In genomic region chr17:51120357-51120738, GRCh38 we compare ENCODE assay signal across 8 cellular contexts. TPM values are rescaled to one million over a fixed set of nuclear protein-coding genes. Genes with fewer than 3 reads are reported as not detected.
DNase-seq lines count a peak whose midpoint lies in the region; ATAC-seq and TF ChIP-seq lines count a peak whose summit lies in the region.

No MANE protein-coding gene starts in this region.

- H3K9me3 Mint-ChIP-seq in activated T-helper 17 cell treated with anti-CD3 and anti-CD28 coated beads, Interleukin-2, amount 50 U/mL, for 72 hours, result no peaks in the 10 kb centered on the region

- peaks cover 32% of the 10 kb centered on the region for H3K4me1 Mint-ChIP-seq in activated T-helper 17 cell treated with anti-CD3 and anti-CD28 coated beads, Interleukin-2, amount 50 U/mL, for 72 hours

- ATAC-seq in HG02610 (IDR thresholded peaks at IDR 0.05; ENCODE audit: unreplicated experiment), result peak; percentile 21
- peak; percentile 57 for ATAC-seq in activated T-helper 17 cell treated with anti-CD3 and anti-CD28 coated beads, Interleukin-2, amount 50 U/mL, for 72 hours (replicated peaks)
- peak; percentile 24 for ATAC-seq in omental fat pad (ENCODE audit: low FRiP score)

- H3K27me3 Mint-ChIP-seq in activated T-helper 17 cell treated with anti-CD3 and anti-CD28 coated beads, Interleukin-2, amount 50 U/mL, for 72 hours, result no peaks in the 10 kb centered on the region

- TF ChIP-seq CTCF in omental fat pad (IDR thresholded peaks at IDR 0.05), result no peak

- DNase-seq in activated CD4-positive, CD25-positive, alpha-beta regulatory T cell (lab: John Stamatoyannopoulos, UW), result peak in 3 of 4 experiments; percentile 37 to 39 (median 37)
- no peak for DNase-seq in activated CD4-positive, CD25-positive, alpha-beta regulatory T cell treated with anti-CD3 and anti-CD28 coated beads, Interleukin-2, amount 50 U/mL, for 72 hours
- DNase-seq in NCI-H146 (lab: John Stamatoyannopoulos, UW) (peak; percentile 66), germinal center (ENCODE audit: low spot score) (peak; percentile 61), omental fat pad (ENCODE audit: low spot score) (no peak), HK-2 (ENCODE audit: unreplicated experiment) (no peak)

- H3K36me3 Mint-ChIP-seq in activated T-helper 17 cell treated with anti-CD3 and anti-CD28 coated beads, Interleukin-2, amount 50 U/mL, for 72 hours (ENCODE audit: low read depth), result peaks cover 53% of the 10 kb centered on the region

- H3K4me3 Mint-ChIP-seq in activated T-helper 17 cell treated with anti-CD3 and anti-CD28 coated beads, Interleukin-2, amount 50 U/mL, for 72 hours, result peak overlapping the region; percentile 100

- H3K27ac Mint-ChIP-seq in activated T-helper 17 cell treated with anti-CD3 and anti-CD28 coated beads, Interleukin-2, amount 50 U/mL, for 72 hours, result peak overlapping the region; percentile 100

RNA-seq across cellular contexts. Expression of gene SPAG9, which starts 0.3 kb away (rescaled TPM):
- total RNA-seq in activated T-helper 17 cell treated with anti-CD3 and anti-CD28 coated beads, Interleukin-2, amount 50 U/mL, for 72 hours, result 100 to 1,000 TPM in 1 of 2 donors, 10 to 100 TPM in 1; 50.4 to 127 TPM
- 100 to 1,000 TPM; 117 to 197 (median 138) TPM for total RNA-seq in omental fat pad

RNA-seq across cellular contexts. Expression of gene NME1, which starts 33.0 kb away (rescaled TPM):
- 100 to 1,000 TPM; 107 to 348 TPM for total RNA-seq in activated T-helper 17 cell treated with anti-CD3 and anti-CD28 coated beads, Interleukin-2, amount 50 U/mL, for 72 hours
- total RNA-seq in omental fat pad, result 10 to 100 TPM; 24.1 to 95.2 (median 77.1) TPM

RNA-seq across cellular contexts. Expression of gene NME2, which starts 45.9 kb away (rescaled TPM):
- 100 to 1,000 TPM; 489 to 772 TPM for total RNA-seq in activated T-helper 17 cell treated with anti-CD3 and anti-CD28 coated beads, Interleukin-2, amount 50 U/mL, for 72 hours
- 100 to 1,000 TPM; 440 to 570 (median 469) TPM for total RNA-seq in omental fat pad

Comparison
In these comparisons a context has a peak if more than half of its experiments do, and no peak if none do; other contexts are left out.
1. DNase-seq: peak in activated CD4-positive, CD25-positive, alpha-beta regulatory T cell (3 of 4), NCI-H146 (single experiment) and germinal center (single experiment); none in activated CD4-positive, CD25-positive, alpha-beta regulatory T cell treated with anti-CD3 and anti-CD28 coated beads, Interleukin-2, amount 50 U/mL, for 72 hours (single experiment), omental fat pad (single experiment) and HK-2 (single experiment).
2. Peak in every context shown above with its lines, with median percentiles within 50 percentile points of each other: ATAC-seq.